In genomic region chr10:52979295-52980025, GRCh38 we compare ENCODE assay signal across 25 cellular contexts.
"Had no signal": no experiment of that assay in that cellular context is flagged by ENCODE, and none has a peak within 500 bp of the region (broad histone marks: within the 10 kb centered on the region; RNA-seq: fewer than 3 reads in every experiment).

No MANE protein-coding gene starts in this region.

- H3K36me3 Mint-ChIP-seq: immature natural killer cell; naive B cell; stimulated activated memory B cell treated with anti-CD40 and anti-IgM and Interleukin-4, amounts not matched to agents 10 μg/mL and 1 μg/mL and 100 μg/mL, for 72 hours had no signal

- H3K27ac ChIP-seq: esophagus squamous epithelium, gastroesophageal sphincter, left ventricle myocardium inferior, spleen, tibial artery, upper lobe of left lung, uterus had no signal

- H3K4me1 Mint-ChIP-seq: immature natural killer cell; naive B cell; neural crest cell; stimulated activated memory B cell treated with anti-CD40 and anti-IgM and Interleukin-4, amounts not matched to agents 10 μg/mL and 1 μg/mL and 100 μg/mL, for 72 hours had no signal

- H3K27ac Mint-ChIP-seq: dendritic cell treated with granulocyte-macrophage colony-stimulating factor and Interleukin-4, amounts not matched to agents 40 ng/mL and 50 ng/mL, for 4 days; effector memory CD8-positive, alpha-beta T cell; immature natural killer cell; stimulated activated memory B cell treated with anti-CD40 and anti-IgM and Interleukin-4, amounts not matched to agents 10 μg/mL and 1 μg/mL and 100 μg/mL, for 72 hours; stimulated activated naive CD8-positive, alpha-beta T cell treated with anti-CD3 and anti-CD28 coated beads, Interleukin-15, Interleukin-2, amounts not matched to agents 100 ng/mL and 50 ng/mL, for 24 hours had no signal

- DNase-seq: effector memory CD8-positive, alpha-beta T cell; esophagus squamous epithelium; foreskin fibroblast; immature natural killer cell; left cardiac atrium; left ventricle myocardium inferior; mesendoderm; naive B cell; retina; spleen; stimulated activated CD4-positive, alpha-beta T cell treated with anti-CD3 and anti-CD28 coated beads, Interleukin-15, amount 100 ng/mL, for 24 hours; stimulated activated CD4-positive, alpha-beta T cell treated with anti-CD3 and anti-CD28 coated beads, Interleukin-1b, Interleukin-23, amount 100 ng/mL, for 48 hours; stimulated activated CD4-positive, alpha-beta T cell treated with anti-CD3 and anti-CD28 coated beads, Interleukin-4, amount 100 ng/mL, for 24 hours; tibial artery; upper lobe of left lung; uterus had no signal

- H3K9me3 ChIP-seq: esophagus squamous epithelium, gastroesophageal sphincter, left ventricle myocardium inferior, tibial artery, upper lobe of left lung, uterus had no signal

- H3K4me3 ChIP-seq: esophagus squamous epithelium, gastroesophageal sphincter, left ventricle myocardium inferior, lung, spleen, tibial artery, upper lobe of left lung, uterus had no signal

- H3K9me3 Mint-ChIP-seq: neural crest cell; stimulated activated memory B cell treated with anti-CD40 and anti-IgM and Interleukin-4, amounts not matched to agents 10 μg/mL and 1 μg/mL and 100 μg/mL, for 72 hours had no signal

- ATAC-seq: effector memory CD8-positive, alpha-beta T cell; gastroesophageal sphincter; left cardiac atrium; sciatic nerve; stimulated activated memory B cell treated with anti-CD40 and anti-IgM and Interleukin-4, amounts not matched to agents 10 μg/mL and 1 μg/mL and 100 μg/mL, for 72 hours had no signal

- FAIRE-seq: colon, keratinocyte had no signal

- H3K4me1 ChIP-seq: esophagus squamous epithelium, gastroesophageal sphincter, left ventricle myocardium inferior, spleen, tibial artery, upper lobe of left lung, uterus had no signal

- H3K4me3 Mint-ChIP-seq: dendritic cell treated with granulocyte-macrophage colony-stimulating factor and Interleukin-4, amounts not matched to agents 40 ng/mL and 50 ng/mL, for 4 days; effector memory CD8-positive, alpha-beta T cell; immature natural killer cell; naive B cell; neural crest cell; stimulated activated memory B cell treated with anti-CD40 and anti-IgM and Interleukin-4, amounts not matched to agents 10 μg/mL and 1 μg/mL and 100 μg/mL, for 72 hours; stimulated activated naive CD8-positive, alpha-beta T cell treated with anti-CD3 and anti-CD28 coated beads, Interleukin-15, Interleukin-2, amounts not matched to agents 100 ng/mL and 50 ng/mL, for 24 hours had no signal

- H3K36me3 ChIP-seq: esophagus squamous epithelium, gastroesophageal sphincter, left ventricle myocardium inferior, spleen, tibial artery, upper lobe of left lung, uterus had no signal

- H3K27me3 ChIP-seq: esophagus squamous epithelium, gastroesophageal sphincter, spleen, tibial artery, upper lobe of left lung, uterus had no signal

- H3K27me3 Mint-ChIP-seq: dendritic cell treated with granulocyte-macrophage colony-stimulating factor and Interleukin-4, amounts not matched to agents 40 ng/mL and 50 ng/mL, for 4 days; effector memory CD8-positive, alpha-beta T cell; stimulated activated memory B cell treated with anti-CD40 and anti-IgM and Interleukin-4, amounts not matched to agents 10 μg/mL and 1 μg/mL and 100 μg/mL, for 72 hours; stimulated activated naive CD8-positive, alpha-beta T cell treated with anti-CD3 and anti-CD28 coated beads, Interleukin-15, Interleukin-2, amounts not matched to agents 100 ng/mL and 50 ng/mL, for 24 hours had no signal
